Comparison of ENCODE assay signal across 20 cellular contexts in genomic region chrX:70613295-70613694, GRCh38.
DNase-seq lines count a peak whose midpoint lies in the region; ATAC-seq, FAIRE-seq and TF ChIP-seq lines count a peak whose summit lies in the region.
"Had no signal": no experiment of that assay in that cellular context is flagged by ENCODE, and none has a peak within 500 bp of the region (broad histone marks: within the 10 kb centered on the region; RNA-seq: fewer than 3 reads in every experiment).

No MANE protein-coding gene starts in this region.

- peak; percentile 76 for FAIRE-seq in H54 (lab: Jason Lieb, UNC)

- TF ChIP-seq EP300 in gastroesophageal sphincter (IDR thresholded peaks at IDR 0.05) = no peak

- H3K4me3 ChIP-seq in BJ (ENCODE audit: low read depth, low read length) (no peak overlapping the region), brain microvascular endothelial cell (ENCODE audit: low read depth, low read length) (no peak overlapping the region), gastroesophageal sphincter (no peak overlapping the region)
- H3K4me3 ChIP-seq: PC-9, spleen, stomach, upper lobe of left lung had no signal

- no peaks in the 10 kb centered on the region for H3K9me3 ChIP-seq in gastroesophageal sphincter
- H3K9me3 ChIP-seq: neutrophil, spleen, stomach, upper lobe of left lung had no signal

- ATAC-seq in GM21390 (IDR thresholded peaks at IDR 0.05; ENCODE audit: unreplicated experiment) (no peak), gastroesophageal sphincter (no peak)

- POLR2A ChIA-PET in BJ (lab: Charles Lee) = no interaction called here

- H3K36me3 ChIP-seq in BJ (ENCODE audit: control insufficient read depth, insufficient read depth, low read length) = no peaks in the 10 kb centered on the region
- H3K36me3 ChIP-seq in brain microvascular endothelial cell (replicated peaks) = no peaks in the 10 kb centered on the region
- no peaks in the 10 kb centered on the region for H3K36me3 ChIP-seq in gastroesophageal sphincter
- H3K36me3 ChIP-seq: neutrophil, spleen, stomach, upper lobe of left lung had no signal

- DNase-seq in BJ (ENCODE audit: low read depth) = peak; percentile 6
- peak; percentile 11 for DNase-seq in H54 (ENCODE audit: insufficient read length, low spot score)
- DNase-seq in brain microvascular endothelial cell = peak; percentile 8
- DNase-seq in kidney tubule cell (ENCODE audit: low spot score) = peak; percentile 39
- no peak for DNase-seq in NCI-H146 treated with DMSO at 0.1 percent for 48 hours (lab: John Stamatoyannopoulos, UW; ENCODE audit: unreplicated experiment)
- DNase-seq in stimulated activated CD4-positive, alpha-beta T cell treated with anti-CD3 and anti-CD28 coated beads, Interleukin-2, amount 100 ng/mL, for 48 hours = no peak
- DNase-seq: activated CD8-positive, alpha-beta memory T cell treated with anti-CD3 and anti-CD28 coated beads, Interleukin-2, amount 50 U/mL, for 48 hours; activated effector memory CD4-positive, alpha-beta T cell treated with Interleukin-2 at 50 U/mL for 16 hours; AML-193; COR-L47; MM.1S; NCI-H1694; NCI-H345; PC-9; spleen; stomach; upper lobe of left lung had no signal

- no peaks in the 10 kb centered on the region for H3K4me1 ChIP-seq in gastroesophageal sphincter
- H3K4me1 ChIP-seq: spleen, stomach, upper lobe of left lung had no signal

- CTCF ChIA-PET in BJ (lab: Yijun Ruan, JAX) = no interaction called here

- TF ChIP-seq CTCF in BJ (IDR thresholded peaks at IDR 0.05; ENCODE audit: insufficient read depth, low read depth, low read length) = no peak
- TF ChIP-seq CTCF in brain microvascular endothelial cell (IDR thresholded peaks at IDR 0.05; ENCODE audit: low read depth, low read length, missing control alignments) = no peak
- no peak for TF ChIP-seq CTCF in gastroesophageal sphincter (IDR thresholded peaks at IDR 0.05)

- H3K27me3 ChIP-seq in BJ (ENCODE audit: control insufficient read depth, insufficient read depth, low read length) = no peaks in the 10 kb centered on the region
- H3K27me3 ChIP-seq in brain microvascular endothelial cell (replicated peaks) = no peaks in the 10 kb centered on the region
- no peaks in the 10 kb centered on the region for H3K27me3 ChIP-seq in gastroesophageal sphincter
- H3K27me3 ChIP-seq: neutrophil, spleen, upper lobe of left lung had no signal

- no peak overlapping the region for H3K27ac ChIP-seq in brain microvascular endothelial cell
- H3K27ac ChIP-seq in gastroesophageal sphincter = no peak overlapping the region
- H3K27ac ChIP-seq: neutrophil, PC-9, stomach, upper lobe of left lung had no signal

- in situ Hi-C loops in brain microvascular endothelial cell (cut with HindIII; ENCODE audit: low pct_ligation_motif_present, low sequenced_read_pairs) = no loop called here

- whole genome bisulfite sequencing in gastroesophageal sphincter (ENCODE audit: low coverage in 1 of 2), 2 donors = 90% methylated on average over 2 of the region's 5 CpGs; no CpG with 5 or more reads in 1 of the 2 donors

- no peak for TF ChIP-seq POLR2A in H54 (IDR thresholded peaks at IDR 0.05; ENCODE audit: low read depth, low read length)
- no peak for TF ChIP-seq POLR2A in gastroesophageal sphincter (IDR thresholded peaks at IDR 0.05)

Comparison
In these comparisons a context has a peak if more than half of its experiments do, and no peak if none do; other contexts are left out.
1. DNase-seq: peak in BJ (single experiment), H54 (single experiment), brain microvascular endothelial cell (single experiment) and kidney tubule cell (single experiment); none in NCI-H146 treated with DMSO at 0.1 percent for 48 hours (single experiment) and stimulated activated CD4-positive, alpha-beta T cell treated with anti-CD3 and anti-CD28 coated beads, Interleukin-2, amount 100 ng/mL, for 48 hours (0 of 2).